1 cellular context compared by ENCODE assay signal in the genomic region with DNA sequence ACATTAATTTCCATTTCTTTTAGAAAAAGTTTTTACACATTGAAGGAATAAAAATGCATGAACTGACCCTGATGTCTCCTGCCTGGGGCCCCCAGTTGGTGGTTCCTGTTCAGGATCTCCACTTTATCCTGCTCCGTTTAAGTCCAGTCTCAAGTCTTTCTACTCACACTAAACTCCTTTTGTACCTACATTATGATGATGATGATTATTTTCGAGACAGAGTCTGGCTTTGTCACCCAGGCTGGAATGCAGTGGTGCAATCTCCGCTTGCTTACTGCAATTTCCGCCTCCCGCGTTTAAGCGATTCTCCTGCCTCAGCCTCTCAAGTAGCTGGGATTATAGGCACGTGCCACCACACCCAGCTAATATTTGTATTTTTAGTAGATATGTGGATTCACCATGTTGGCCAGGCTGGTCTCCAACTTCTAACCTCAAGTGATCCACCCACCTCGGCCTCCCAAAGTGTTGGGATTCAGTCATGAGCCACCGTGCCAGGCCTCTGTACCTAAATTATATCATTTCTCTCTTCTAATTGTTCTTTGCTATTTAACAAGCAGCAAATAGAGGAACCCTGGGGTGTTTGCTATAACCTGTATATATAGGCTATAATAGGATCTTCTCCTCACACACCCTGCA.
TF ChIP-seq lines count a peak whose summit lies in the region.

No MANE protein-coding gene starts in this region.

TF ChIP-seq in HepG2, 621 proteins besides CTCF, POLR2A, EP300 and RAD21 (continued from another document and continues in another):
- TF ChIP-seq, protein P1, sequence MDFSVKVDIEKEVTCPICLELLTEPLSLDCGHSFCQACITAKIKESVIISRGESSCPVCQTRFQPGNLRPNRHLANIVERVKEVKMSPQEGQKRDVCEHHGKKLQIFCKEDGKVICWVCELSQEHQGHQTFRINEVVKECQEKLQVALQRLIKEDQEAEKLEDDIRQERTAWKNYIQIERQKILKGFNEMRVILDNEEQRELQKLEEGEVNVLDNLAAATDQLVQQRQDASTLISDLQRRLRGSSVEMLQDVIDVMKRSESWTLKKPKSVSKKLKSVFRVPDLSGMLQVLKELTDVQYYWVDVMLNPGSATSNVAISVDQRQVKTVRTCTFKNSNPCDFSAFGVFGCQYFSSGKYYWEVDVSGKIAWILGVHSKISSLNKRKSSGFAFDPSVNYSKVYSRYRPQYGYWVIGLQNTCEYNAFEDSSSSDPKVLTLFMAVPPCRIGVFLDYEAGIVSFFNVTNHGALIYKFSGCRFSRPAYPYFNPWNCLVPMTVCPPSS (IDR thresholded peaks at IDR 0.05) = no peak
- TF ChIP-seq, protein P2, sequence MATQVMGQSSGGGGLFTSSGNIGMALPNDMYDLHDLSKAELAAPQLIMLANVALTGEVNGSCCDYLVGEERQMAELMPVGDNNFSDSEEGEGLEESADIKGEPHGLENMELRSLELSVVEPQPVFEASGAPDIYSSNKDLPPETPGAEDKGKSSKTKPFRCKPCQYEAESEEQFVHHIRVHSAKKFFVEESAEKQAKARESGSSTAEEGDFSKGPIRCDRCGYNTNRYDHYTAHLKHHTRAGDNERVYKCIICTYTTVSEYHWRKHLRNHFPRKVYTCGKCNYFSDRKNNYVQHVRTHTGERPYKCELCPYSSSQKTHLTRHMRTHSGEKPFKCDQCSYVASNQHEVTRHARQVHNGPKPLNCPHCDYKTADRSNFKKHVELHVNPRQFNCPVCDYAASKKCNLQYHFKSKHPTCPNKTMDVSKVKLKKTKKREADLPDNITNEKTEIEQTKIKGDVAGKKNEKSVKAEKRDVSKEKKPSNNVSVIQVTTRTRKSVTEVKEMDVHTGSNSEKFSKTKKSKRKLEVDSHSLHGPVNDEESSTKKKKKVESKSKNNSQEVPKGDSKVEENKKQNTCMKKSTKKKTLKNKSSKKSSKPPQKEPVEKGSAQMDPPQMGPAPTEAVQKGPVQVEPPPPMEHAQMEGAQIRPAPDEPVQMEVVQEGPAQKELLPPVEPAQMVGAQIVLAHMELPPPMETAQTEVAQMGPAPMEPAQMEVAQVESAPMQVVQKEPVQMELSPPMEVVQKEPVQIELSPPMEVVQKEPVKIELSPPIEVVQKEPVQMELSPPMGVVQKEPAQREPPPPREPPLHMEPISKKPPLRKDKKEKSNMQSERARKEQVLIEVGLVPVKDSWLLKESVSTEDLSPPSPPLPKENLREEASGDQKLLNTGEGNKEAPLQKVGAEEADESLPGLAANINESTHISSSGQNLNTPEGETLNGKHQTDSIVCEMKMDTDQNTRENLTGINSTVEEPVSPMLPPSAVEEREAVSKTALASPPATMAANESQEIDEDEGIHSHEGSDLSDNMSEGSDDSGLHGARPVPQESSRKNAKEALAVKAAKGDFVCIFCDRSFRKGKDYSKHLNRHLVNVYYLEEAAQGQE (IDR thresholded peaks at IDR 0.05; ENCODE audit: borderline replicate concordance in 1 of 2, low read depth in 1 of 2, low read length in 2 of 2) = 0 out of 4 replicates have a peak, but pooled peaks of 1 of the 2 experiments have one; percentile 32
- TF ChIP-seq U2AF1 (optimal IDR thresholded peaks at IDR 0.05; ENCODE audit: low read depth, low read length) (no peak), NFATC3 (CRISPR knock-in tag; IDR thresholded peaks at IDR 0.05) (no peak), ZNF891 (CRISPR knock-in tag; IDR thresholded peaks at IDR 0.05) (no peak; the same call in 1 of the 2 replicates), ZNF256 (CRISPR knock-in tag; conservative IDR thresholded peaks at IDR 0.05) (no peak), PITX1 (CRISPR knock-in tag; IDR thresholded peaks at IDR 0.05) (peak; percentile 99), MAFG (CRISPR knock-in tag; IDR thresholded peaks at IDR 0.05) (no peak), ELF3 (CRISPR knock-in tag; IDR thresholded peaks at IDR 0.05) (peak; percentile 98), ARNTL (CRISPR knock-in tag; IDR thresholded peaks at IDR 0.05) (peak; percentile 79; the same call in 1 of the 2 replicates), ZNF780A (CRISPR knock-in tag; IDR thresholded peaks at IDR 0.05) (no peak), ZNF850 (CRISPR knock-in tag; conservative IDR thresholded peaks at IDR 0.05) (no peak), ETV6 (CRISPR knock-in tag; conservative IDR thresholded peaks at IDR 0.05) (peak; percentile 79; the same call in 1 of the 2 replicates), GATAD2A (CRISPR knock-in tag; IDR thresholded peaks at IDR 0.05) (peak; percentile 97), POGZ (CRISPR knock-in tag; IDR thresholded peaks at IDR 0.05) (peak; percentile 48; the same call in 1 of the 2 replicates), ZNF501 (CRISPR knock-in tag; IDR thresholded peaks at IDR 0.05) (peak; percentile 62; the same call in 1 of the 2 replicates), ZSCAN21 (CRISPR knock-in tag; IDR thresholded peaks at IDR 0.05; ENCODE audit: borderline replicate concordance) (no peak), ZBTB8A (CRISPR knock-in tag; IDR thresholded peaks at IDR 0.05; ENCODE audit: borderline replicate concordance, low read depth) (no peak), NFRKB (IDR thresholded peaks at IDR 0.05) (no peak), IRF2 (CRISPR knock-in tag; IDR thresholded peaks at IDR 0.05) (peak; percentile 77), ZNF263 (CRISPR knock-in tag; IDR thresholded peaks at IDR 0.05) (no peak; the same call in 1 of the 2 replicates), HIVEP1 (CRISPR knock-in tag; IDR thresholded peaks at IDR 0.05) (peak; percentile 52; the same call in 1 of the 2 replicates), NR2C2 (CRISPR knock-in tag; IDR thresholded peaks at IDR 0.05; ENCODE audit: borderline replicate concordance) (peak; percentile 48; the same call in 1 of the 2 replicates), SP2 (CRISPR knock-in tag; IDR thresholded peaks at IDR 0.05) (0 out of 2 replicates have a peak, but pooled peaks have one; percentile 23), TAF1 (CRISPR knock-in tag; IDR thresholded peaks at IDR 0.05) (peak; percentile 18; the same call in 1 of the 2 replicates), TBX3 (IDR thresholded peaks at IDR 0.05; ENCODE audit: borderline replicate concordance) (peak; percentile 86; the same call in 1 of the 2 replicates), FOSL2 (CRISPR knock-in tag; IDR thresholded peaks at IDR 0.05) (peak; percentile 93)
- TF ChIP-seq, protein P3, sequence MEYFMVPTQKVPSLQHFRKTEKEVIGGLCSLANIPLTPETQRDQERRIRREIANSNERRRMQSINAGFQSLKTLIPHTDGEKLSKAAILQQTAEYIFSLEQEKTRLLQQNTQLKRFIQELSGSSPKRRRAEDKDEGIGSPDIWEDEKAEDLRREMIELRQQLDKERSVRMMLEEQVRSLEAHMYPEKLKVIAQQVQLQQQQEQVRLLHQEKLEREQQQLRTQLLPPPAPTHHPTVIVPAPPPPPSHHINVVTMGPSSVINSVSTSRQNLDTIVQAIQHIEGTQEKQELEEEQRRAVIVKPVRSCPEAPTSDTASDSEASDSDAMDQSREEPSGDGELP (IDR thresholded peaks at IDR 0.05; ENCODE audit: borderline replicate concordance, low read depth) = peak; percentile 15; the same call in 1 of the 2 replicates
- TF ChIP-seq, protein P4, sequence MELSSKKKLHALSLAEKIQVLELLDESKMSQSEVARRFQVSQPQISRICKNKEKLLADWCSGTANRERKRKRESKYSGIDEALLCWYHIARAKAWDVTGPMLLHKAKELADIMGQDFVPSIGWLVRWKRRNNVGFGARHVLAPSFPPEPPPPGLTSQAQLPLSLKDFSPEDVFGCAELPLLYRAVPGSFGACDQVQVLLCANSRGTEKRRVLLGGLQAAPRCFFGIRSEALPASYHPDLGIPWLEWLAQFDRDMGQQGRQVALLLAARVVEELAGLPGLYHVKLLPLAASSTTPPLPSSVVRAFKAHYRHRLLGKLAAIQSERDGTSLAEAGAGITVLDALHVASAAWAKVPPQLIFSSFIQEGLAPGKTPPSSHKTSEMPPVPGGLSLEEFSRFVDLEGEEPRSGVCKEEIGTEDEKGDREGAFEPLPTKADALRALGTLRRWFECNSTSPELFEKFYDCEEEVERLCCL (CRISPR knock-in tag; IDR thresholded peaks at IDR 0.05; ENCODE audit: borderline replicate concordance) = no peak
- TF ChIP-seq, protein P5, sequence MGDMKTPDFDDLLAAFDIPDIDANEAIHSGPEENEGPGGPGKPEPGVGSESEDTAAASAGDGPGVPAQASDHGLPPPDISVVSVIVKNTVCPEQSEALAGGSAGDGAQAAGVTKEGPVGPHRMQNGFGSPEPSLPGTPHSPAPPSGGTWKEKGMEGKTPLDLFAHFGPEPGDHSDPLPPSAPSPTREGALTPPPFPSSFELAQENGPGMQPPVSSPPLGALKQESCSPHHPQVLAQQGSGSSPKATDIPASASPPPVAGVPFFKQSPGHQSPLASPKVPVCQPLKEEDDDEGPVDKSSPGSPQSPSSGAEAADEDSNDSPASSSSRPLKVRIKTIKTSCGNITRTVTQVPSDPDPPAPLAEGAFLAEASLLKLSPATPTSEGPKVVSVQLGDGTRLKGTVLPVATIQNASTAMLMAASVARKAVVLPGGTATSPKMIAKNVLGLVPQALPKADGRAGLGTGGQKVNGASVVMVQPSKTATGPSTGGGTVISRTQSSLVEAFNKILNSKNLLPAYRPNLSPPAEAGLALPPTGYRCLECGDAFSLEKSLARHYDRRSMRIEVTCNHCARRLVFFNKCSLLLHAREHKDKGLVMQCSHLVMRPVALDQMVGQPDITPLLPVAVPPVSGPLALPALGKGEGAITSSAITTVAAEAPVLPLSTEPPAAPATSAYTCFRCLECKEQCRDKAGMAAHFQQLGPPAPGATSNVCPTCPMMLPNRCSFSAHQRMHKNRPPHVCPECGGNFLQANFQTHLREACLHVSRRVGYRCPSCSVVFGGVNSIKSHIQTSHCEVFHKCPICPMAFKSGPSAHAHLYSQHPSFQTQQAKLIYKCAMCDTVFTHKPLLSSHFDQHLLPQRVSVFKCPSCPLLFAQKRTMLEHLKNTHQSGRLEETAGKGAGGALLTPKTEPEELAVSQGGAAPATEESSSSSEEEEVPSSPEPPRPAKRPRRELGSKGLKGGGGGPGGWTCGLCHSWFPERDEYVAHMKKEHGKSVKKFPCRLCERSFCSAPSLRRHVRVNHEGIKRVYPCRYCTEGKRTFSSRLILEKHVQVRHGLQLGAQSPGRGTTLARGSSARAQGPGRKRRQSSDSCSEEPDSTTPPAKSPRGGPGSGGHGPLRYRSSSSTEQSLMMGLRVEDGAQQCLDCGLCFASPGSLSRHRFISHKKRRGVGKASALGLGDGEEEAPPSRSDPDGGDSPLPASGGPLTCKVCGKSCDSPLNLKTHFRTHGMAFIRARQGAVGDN (CRISPR knock-in tag; IDR thresholded peaks at IDR 0.05) = no peak; the same call in 1 of the 2 replicates
- TF ChIP-seq, protein P6, sequence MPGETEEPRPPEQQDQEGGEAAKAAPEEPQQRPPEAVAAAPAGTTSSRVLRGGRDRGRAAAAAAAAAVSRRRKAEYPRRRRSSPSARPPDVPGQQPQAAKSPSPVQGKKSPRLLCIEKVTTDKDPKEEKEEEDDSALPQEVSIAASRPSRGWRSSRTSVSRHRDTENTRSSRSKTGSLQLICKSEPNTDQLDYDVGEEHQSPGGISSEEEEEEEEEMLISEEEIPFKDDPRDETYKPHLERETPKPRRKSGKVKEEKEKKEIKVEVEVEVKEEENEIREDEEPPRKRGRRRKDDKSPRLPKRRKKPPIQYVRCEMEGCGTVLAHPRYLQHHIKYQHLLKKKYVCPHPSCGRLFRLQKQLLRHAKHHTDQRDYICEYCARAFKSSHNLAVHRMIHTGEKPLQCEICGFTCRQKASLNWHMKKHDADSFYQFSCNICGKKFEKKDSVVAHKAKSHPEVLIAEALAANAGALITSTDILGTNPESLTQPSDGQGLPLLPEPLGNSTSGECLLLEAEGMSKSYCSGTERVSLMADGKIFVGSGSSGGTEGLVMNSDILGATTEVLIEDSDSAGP (CRISPR knock-in tag; IDR thresholded peaks at IDR 0.05; ENCODE audit: borderline replicate concordance) = peak; percentile 58; the same call in 1 of the 2 replicates
- TF ChIP-seq, protein P7, sequence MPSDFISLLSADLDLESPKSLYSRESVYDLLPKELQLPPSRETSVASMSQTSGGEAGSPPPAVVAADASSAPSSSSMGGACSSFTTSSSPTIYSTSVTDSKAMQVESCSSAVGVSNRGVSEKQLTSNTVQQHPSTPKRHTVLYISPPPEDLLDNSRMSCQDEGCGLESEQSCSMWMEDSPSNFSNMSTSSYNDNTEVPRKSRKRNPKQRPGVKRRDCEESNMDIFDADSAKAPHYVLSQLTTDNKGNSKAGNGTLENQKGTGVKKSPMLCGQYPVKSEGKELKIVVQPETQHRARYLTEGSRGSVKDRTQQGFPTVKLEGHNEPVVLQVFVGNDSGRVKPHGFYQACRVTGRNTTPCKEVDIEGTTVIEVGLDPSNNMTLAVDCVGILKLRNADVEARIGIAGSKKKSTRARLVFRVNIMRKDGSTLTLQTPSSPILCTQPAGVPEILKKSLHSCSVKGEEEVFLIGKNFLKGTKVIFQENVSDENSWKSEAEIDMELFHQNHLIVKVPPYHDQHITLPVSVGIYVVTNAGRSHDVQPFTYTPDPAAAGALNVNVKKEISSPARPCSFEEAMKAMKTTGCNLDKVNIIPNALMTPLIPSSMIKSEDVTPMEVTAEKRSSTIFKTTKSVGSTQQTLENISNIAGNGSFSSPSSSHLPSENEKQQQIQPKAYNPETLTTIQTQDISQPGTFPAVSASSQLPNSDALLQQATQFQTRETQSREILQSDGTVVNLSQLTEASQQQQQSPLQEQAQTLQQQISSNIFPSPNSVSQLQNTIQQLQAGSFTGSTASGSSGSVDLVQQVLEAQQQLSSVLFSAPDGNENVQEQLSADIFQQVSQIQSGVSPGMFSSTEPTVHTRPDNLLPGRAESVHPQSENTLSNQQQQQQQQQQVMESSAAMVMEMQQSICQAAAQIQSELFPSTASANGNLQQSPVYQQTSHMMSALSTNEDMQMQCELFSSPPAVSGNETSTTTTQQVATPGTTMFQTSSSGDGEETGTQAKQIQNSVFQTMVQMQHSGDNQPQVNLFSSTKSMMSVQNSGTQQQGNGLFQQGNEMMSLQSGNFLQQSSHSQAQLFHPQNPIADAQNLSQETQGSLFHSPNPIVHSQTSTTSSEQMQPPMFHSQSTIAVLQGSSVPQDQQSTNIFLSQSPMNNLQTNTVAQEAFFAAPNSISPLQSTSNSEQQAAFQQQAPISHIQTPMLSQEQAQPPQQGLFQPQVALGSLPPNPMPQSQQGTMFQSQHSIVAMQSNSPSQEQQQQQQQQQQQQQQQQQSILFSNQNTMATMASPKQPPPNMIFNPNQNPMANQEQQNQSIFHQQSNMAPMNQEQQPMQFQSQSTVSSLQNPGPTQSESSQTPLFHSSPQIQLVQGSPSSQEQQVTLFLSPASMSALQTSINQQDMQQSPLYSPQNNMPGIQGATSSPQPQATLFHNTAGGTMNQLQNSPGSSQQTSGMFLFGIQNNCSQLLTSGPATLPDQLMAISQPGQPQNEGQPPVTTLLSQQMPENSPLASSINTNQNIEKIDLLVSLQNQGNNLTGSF (CRISPR knock-in tag; IDR thresholded peaks at IDR 0.05) = peak; percentile 33; the same call in 1 of the 2 replicates
- TF ChIP-seq, protein P8, sequence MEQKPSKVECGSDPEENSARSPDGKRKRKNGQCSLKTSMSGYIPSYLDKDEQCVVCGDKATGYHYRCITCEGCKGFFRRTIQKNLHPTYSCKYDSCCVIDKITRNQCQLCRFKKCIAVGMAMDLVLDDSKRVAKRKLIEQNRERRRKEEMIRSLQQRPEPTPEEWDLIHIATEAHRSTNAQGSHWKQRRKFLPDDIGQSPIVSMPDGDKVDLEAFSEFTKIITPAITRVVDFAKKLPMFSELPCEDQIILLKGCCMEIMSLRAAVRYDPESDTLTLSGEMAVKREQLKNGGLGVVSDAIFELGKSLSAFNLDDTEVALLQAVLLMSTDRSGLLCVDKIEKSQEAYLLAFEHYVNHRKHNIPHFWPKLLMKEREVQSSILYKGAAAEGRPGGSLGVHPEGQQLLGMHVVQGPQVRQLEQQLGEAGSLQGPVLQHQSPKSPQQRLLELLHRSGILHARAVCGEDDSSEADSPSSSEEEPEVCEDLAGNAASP (CRISPR knock-in tag; IDR thresholded peaks at IDR 0.05; ENCODE audit: borderline replicate concordance) = peak; percentile 85
- TF ChIP-seq, protein P9, sequence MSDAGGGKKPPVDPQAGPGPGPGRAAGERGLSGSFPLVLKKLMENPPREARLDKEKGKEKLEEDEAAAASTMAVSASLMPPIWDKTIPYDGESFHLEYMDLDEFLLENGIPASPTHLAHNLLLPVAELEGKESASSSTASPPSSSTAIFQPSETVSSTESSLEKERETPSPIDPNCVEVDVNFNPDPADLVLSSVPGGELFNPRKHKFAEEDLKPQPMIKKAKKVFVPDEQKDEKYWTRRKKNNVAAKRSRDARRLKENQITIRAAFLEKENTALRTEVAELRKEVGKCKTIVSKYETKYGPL (CRISPR knock-in tag; IDR thresholded peaks at IDR 0.05) = no peak; the same call in 1 of the 2 replicates
